In the genomic region with DNA sequence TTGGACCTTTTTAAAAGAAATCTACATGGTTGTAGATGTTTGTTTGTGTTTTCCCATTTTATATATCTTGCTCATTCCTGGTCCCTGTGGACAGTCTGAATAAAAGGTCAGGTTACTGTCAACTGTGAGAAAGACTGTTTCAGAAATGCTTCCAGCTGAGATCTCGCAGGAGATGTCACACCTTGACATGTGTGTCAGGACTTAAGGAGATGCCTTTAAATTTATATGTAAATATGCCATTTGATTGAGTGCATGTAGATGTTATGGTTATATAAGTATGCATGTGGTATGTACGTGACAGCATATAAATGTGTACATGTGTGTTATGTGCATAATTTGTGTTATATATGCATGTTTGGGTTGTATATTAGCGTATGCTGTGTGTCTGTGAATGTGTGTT, we compare ENCODE assay signal across 3 cellular contexts.
"Had no signal": no experiment of that assay in that cellular context is flagged by ENCODE, and none has a peak within 500 bp of the region (broad histone marks: within the 10 kb centered on the region; RNA-seq: fewer than 3 reads in every experiment).

No MANE protein-coding gene starts in this region.

- DNase-seq: GDM1, GF-D8 had no signal

- H3K4me3 ChIP-seq: GM12878 had no signal
